ENCODE assay signal across 7 cellular contexts in genomic region chr1:108461758-108462157, GRCh38. TPM values are rescaled to one million over a fixed set of nuclear protein-coding genes. Genes with fewer than 3 reads are reported as not detected.
"Had no signal": no experiment of that assay in that cellular context is flagged by ENCODE, and none has a peak within 500 bp of the region (broad histone marks: within the 10 kb centered on the region; RNA-seq: fewer than 3 reads in every experiment).

No MANE protein-coding gene starts in this region.

RNA-seq across cellular contexts. Expression of gene NBPF6, which starts 11.6 kb away (rescaled TPM):
- total RNA-seq: GM23248, GM23338, H1, H4, H7, H9, HFFc6 had no signal
